Comparison of ENCODE assay signal across 17 cellular contexts in the genomic region with DNA sequence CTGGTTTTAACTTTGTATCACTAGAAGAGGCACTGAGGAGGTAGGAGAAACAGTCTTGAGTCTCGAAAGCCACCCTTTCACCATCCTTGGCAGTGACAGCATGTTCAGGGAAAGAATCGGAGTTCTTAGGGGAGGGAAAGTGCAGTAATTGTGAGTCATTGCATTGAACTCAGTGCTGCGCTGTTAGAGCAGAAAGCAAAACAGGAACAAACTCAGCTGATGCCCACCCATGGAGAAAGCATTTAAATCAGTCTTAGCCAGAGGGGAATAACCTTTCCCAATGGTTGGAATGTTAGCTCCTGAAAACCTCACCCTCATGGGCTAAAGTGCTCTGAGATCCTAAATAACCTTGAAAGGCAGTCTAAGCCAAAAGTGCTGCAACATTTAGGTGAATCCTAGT.
A peak's percentile ranks its signal among the peaks of the same experiment; 100 is the strongest.
DNase-seq lines count a peak whose midpoint lies in the region; ATAC-seq and TF ChIP-seq lines count a peak whose summit lies in the region.
"Had no signal": no experiment of that assay in that cellular context is flagged by ENCODE, and none has a peak within 500 bp of the region (broad histone marks: within the 10 kb centered on the region; RNA-seq: fewer than 3 reads in every experiment).

No MANE protein-coding gene starts in this region.

- H2AFZ ChIP-seq in PC-9 = peak overlapping the region; percentile 13; the same call in 1 of the 2 replicates

- H4K8ac ChIP-seq in mesendoderm (ENCODE audit: low read depth, low read length) = no peak overlapping the region

- no peak overlapping the region for H3K56ac ChIP-seq in mesendoderm (ENCODE audit: low read length)

- BruUV-seq in PC-9 (replicated peaks; lab: Mats Ljungman, UMichigan) = no TSS peak

- no peak overlapping the region for H2BK120ac ChIP-seq in mesendoderm (ENCODE audit: low read depth, low read length)

- no peak overlapping the region for H3K27ac Mint-ChIP-seq in endodermal cell
- no peak overlapping the region for H3K27ac Mint-ChIP-seq in activated T-helper 1 cell treated with anti-CD3 and anti-CD28 coated beads, Interleukin-12 subunit alpha, Interleukin-12 subunit beta, Interleukin-2, Interleukin-4 antibody, amounts not matched to agents 30 ng/mL and 10 ng/mL and 1 ng/mL, durations not matched to agents 14 hours and 24 hours and 36 hours
- H3K27ac Mint-ChIP-seq: CD4-positive, CD25-positive, alpha-beta regulatory T cell had no signal

- no peaks in the 10 kb centered on the region for H3K79me1 ChIP-seq in mesendoderm (ENCODE audit: low read length)

- CTCF ChIA-PET in PC-9 (lab: Charles Lee) = no interaction called here

- H3K27ac ChIP-seq in PC-9 (no peak overlapping the region), endodermal cell (ENCODE audit: low read depth, low read length) (no peak overlapping the region), mesendoderm (ENCODE audit: low read depth, low read length) (no peak overlapping the region)
- H3K27ac ChIP-seq: A549, SK-N-MC had no signal

- H3K4me1 ChIP-seq in PC-9 (replicated peaks; ENCODE audit: insufficient read depth) = no peaks in the 10 kb centered on the region
- H3K4me1 ChIP-seq in endodermal cell (ENCODE audit: control insufficient read depth, insufficient read depth, low read length) = peaks cover 2% of the 10 kb centered on the region
- H3K4me1 ChIP-seq in mesendoderm (ENCODE audit: control insufficient read depth, low read depth, low read length) = no peaks in the 10 kb centered on the region
- H3K4me1 ChIP-seq: A549 had no signal

- H3K4me1 Mint-ChIP-seq in endodermal cell = no peaks in the 10 kb centered on the region
- H3K4me1 Mint-ChIP-seq in activated T-helper 1 cell treated with anti-CD3 and anti-CD28 coated beads, Interleukin-12 subunit alpha, Interleukin-12 subunit beta, Interleukin-2, Interleukin-4 antibody, amounts not matched to agents 30 ng/mL and 10 ng/mL and 1 ng/mL, durations not matched to agents 14 hours and 24 hours and 36 hours (ENCODE audit: low read depth) = no peaks in the 10 kb centered on the region
- H3K4me1 Mint-ChIP-seq: CD4-positive, CD25-positive, alpha-beta regulatory T cell had no signal

- no peaks in the 10 kb centered on the region for H4K20me1 ChIP-seq in PC-9 (ENCODE audit: insufficient read depth)

- H3K27me3 Mint-ChIP-seq in endodermal cell (ENCODE audit: insufficient read depth) = no peaks in the 10 kb centered on the region
- H3K27me3 Mint-ChIP-seq in activated T-helper 1 cell treated with anti-CD3 and anti-CD28 coated beads, Interleukin-12 subunit alpha, Interleukin-12 subunit beta, Interleukin-2, Interleukin-4 antibody, amounts not matched to agents 30 ng/mL and 10 ng/mL and 1 ng/mL, durations not matched to agents 14 hours and 24 hours and 36 hours (ENCODE audit: insufficient read depth) = no peaks in the 10 kb centered on the region
- H3K27me3 Mint-ChIP-seq: CD4-positive, CD25-positive, alpha-beta regulatory T cell had no signal

- H3K79me2 ChIP-seq in PC-9 (ENCODE audit: low read depth) = no peaks in the 10 kb centered on the region
- no peaks in the 10 kb centered on the region for H3K79me2 ChIP-seq in mesendoderm (ENCODE audit: control insufficient read depth, insufficient read depth, low read length)

- no peaks in the 10 kb centered on the region for H3K36me3 ChIP-seq in PC-9 (ENCODE audit: low read depth)
- H3K36me3 ChIP-seq in endodermal cell (ENCODE audit: control insufficient read depth, insufficient read depth, low read length) = no peaks in the 10 kb centered on the region
- no peaks in the 10 kb centered on the region for H3K36me3 ChIP-seq in mesendoderm (ENCODE audit: control insufficient read depth, insufficient read depth, low read length)

- no peaks in the 10 kb centered on the region for H3K9me3 Mint-ChIP-seq in endodermal cell
- peaks cover 29% of the 10 kb centered on the region for H3K9me3 Mint-ChIP-seq in activated T-helper 1 cell treated with anti-CD3 and anti-CD28 coated beads, Interleukin-12 subunit alpha, Interleukin-12 subunit beta, Interleukin-2, Interleukin-4 antibody, amounts not matched to agents 30 ng/mL and 10 ng/mL and 1 ng/mL, durations not matched to agents 14 hours and 24 hours and 36 hours

- POLR2A ChIA-PET in PC-9 (lab: Charles Lee; ENCODE audit: unreplicated experiment) = no interaction called here

- no peak for ATAC-seq in HG03460 (IDR thresholded peaks at IDR 0.05; ENCODE audit: unreplicated experiment)
- ATAC-seq in HG03095 (IDR thresholded peaks at IDR 0.05; ENCODE audit: unreplicated experiment) = no peak
- ATAC-seq: A549, K562 had no signal

- no peak overlapping the region for H3K18ac ChIP-seq in mesendoderm (ENCODE audit: low read length)

- no peak overlapping the region for H3K4me3 Mint-ChIP-seq in endodermal cell
- no peak overlapping the region for H3K4me3 Mint-ChIP-seq in activated T-helper 1 cell treated with anti-CD3 and anti-CD28 coated beads, Interleukin-12 subunit alpha, Interleukin-12 subunit beta, Interleukin-2, Interleukin-4 antibody, amounts not matched to agents 30 ng/mL and 10 ng/mL and 1 ng/mL, durations not matched to agents 14 hours and 24 hours and 36 hours

- intact Hi-C loops in PC-9 (cut with micrococcal nuclease; ENCODE audit: unreplicated experiment) = no loop called here
- intact Hi-C loops in activated T-helper 1 cell treated with anti-CD3 and anti-CD28 coated beads, Interleukin-12 subunit alpha, Interleukin-12 subunit beta, Interleukin-2, Interleukin-4 antibody, amounts not matched to agents 30 ng/mL and 10 ng/mL and 1 ng/mL, durations not matched to agents 14 hours and 24 hours and 36 hours (cut with micrococcal nuclease) = no loop called here

- no peak overlapping the region for H2BK15ac ChIP-seq in mesendoderm (replicated peaks; ENCODE audit: low read depth)

- H3K23ac ChIP-seq in mesendoderm (ENCODE audit: low read length) = no peak overlapping the region

- H2AK5ac ChIP-seq in mesendoderm (ENCODE audit: low read length) = no peak overlapping the region

- H3K4me3 ChIP-seq in PC-9 (no peak overlapping the region), endodermal cell (ENCODE audit: low read length) (no peak overlapping the region), mesendoderm (ENCODE audit: low read length) (no peak overlapping the region)
- H3K4me3 ChIP-seq: A549, K562, SK-N-MC had no signal

- TF ChIP-seq CTCF in PC-9 (conservative IDR thresholded peaks at IDR 0.05) = no peak
- TF ChIP-seq CTCF in endodermal cell (conservative IDR thresholded peaks at IDR 0.05) = no peak

- H3K9ac ChIP-seq in endodermal cell (ENCODE audit: extremely low read depth, low read length, poor library complexity, severe bottlenecking) (no peak overlapping the region), mesendoderm (ENCODE audit: low read length) (no peak overlapping the region)

- H4K5ac ChIP-seq in mesendoderm (ENCODE audit: low read length) = no peak overlapping the region

- DNase-seq in ELR (ENCODE audit: low read depth) (peak; percentile 59), PC-9 (no peak), endodermal cell (peak; percentile 51), mesendoderm (peak; percentile 77), NCI-H2081 (lab: John Stamatoyannopoulos, UW) (no peak)
- no peak for DNase-seq in activated T-helper 1 cell treated with anti-CD3 and anti-CD28 coated beads, Interleukin-12 subunit alpha, Interleukin-12 subunit beta, Interleukin-2, Interleukin-4 antibody, amounts not matched to agents 30 ng/mL and 10 ng/mL and 1 ng/mL, durations not matched to agents 14 hours and 24 hours and 36 hours (ENCODE audit: low spot score)
- DNase-seq: CD4-positive, CD25-positive, alpha-beta regulatory T cell; DMS79 treated with DMSO at 0.1 percent for 48 hours; NCI-H1092 treated with DMSO at 0.1 percent for 48 hours; NCI-H1694; NCI-H69; NK-92 treated with Interleukin-12 subunit alpha and Interleukin-12 subunit beta, amount 100 ng/mL, for 24 hours had no signal

- 78 to 81% methylated on average over 3 of the region's 3 CpGs for WGBS in endodermal cell (ENCODE audit: insufficient coverage in 1 of 2, insufficient read length in 1 of 2), 2 experiments
- no CpG with 5 or more reads among the region's 3 CpGs for WGBS in mesendoderm (ENCODE audit: extremely low coverage, insufficient coverage, low lambda C conversion rate)

- H2BK5ac ChIP-seq in mesendoderm (ENCODE audit: low read length) = no peak overlapping the region

- no peak overlapping the region for H3K4ac ChIP-seq in mesendoderm (ENCODE audit: low read depth, low read length)

- no peaks in the 10 kb centered on the region for H3K36me3 Mint-ChIP-seq in endodermal cell (ENCODE audit: low read depth)
- no peaks in the 10 kb centered on the region for H3K36me3 Mint-ChIP-seq in activated T-helper 1 cell treated with anti-CD3 and anti-CD28 coated beads, Interleukin-12 subunit alpha, Interleukin-12 subunit beta, Interleukin-2, Interleukin-4 antibody, amounts not matched to agents 30 ng/mL and 10 ng/mL and 1 ng/mL, durations not matched to agents 14 hours and 24 hours and 36 hours (ENCODE audit: low read depth)
- H3K36me3 Mint-ChIP-seq: CD4-positive, CD25-positive, alpha-beta regulatory T cell had no signal

- H3K4me2 ChIP-seq in PC-9 (peak overlapping the region; percentile 24), mesendoderm (ENCODE audit: low read length) (no peak overlapping the region)
- H3K4me2 ChIP-seq: A549 had no signal

- H3F3A ChIP-seq in PC-9 (ENCODE audit: insufficient read depth, low read depth) = no peaks in the 10 kb centered on the region

- H3K9me2 ChIP-seq in PC-9 (ENCODE audit: insufficient read depth) = no peaks in the 10 kb centered on the region

- H3K27me3 ChIP-seq in PC-9 (ENCODE audit: insufficient read depth, low read depth) = no peaks in the 10 kb centered on the region
- no peaks in the 10 kb centered on the region for H3K27me3 ChIP-seq in endodermal cell (ENCODE audit: control insufficient read depth, insufficient read depth, low read length, poor library complexity, severe bottlenecking)
- no peaks in the 10 kb centered on the region for H3K27me3 ChIP-seq in mesendoderm (ENCODE audit: insufficient read depth, low read length, poor library complexity)

- H3K9me3 ChIP-seq in PC-9 (ENCODE audit: insufficient read depth, low read depth) = no peaks in the 10 kb centered on the region
- peaks cover 9% of the 10 kb centered on the region for H3K9me3 ChIP-seq in endodermal cell (ENCODE audit: control insufficient read depth, low read length)
- H3K9me3 ChIP-seq: A549 had no signal

Comparison
In these comparisons a context has a peak if more than half of its experiments do, and no peak if none do; other contexts are left out.
1. DNase-seq: peak in ELR (single experiment), endodermal cell (single experiment) and mesendoderm (single experiment); none in PC-9 (0 of 2), NCI-H2081 (0 of 2) and activated T-helper 1 cell treated with anti-CD3 and anti-CD28 coated beads, Interleukin-12 subunit alpha, Interleukin-12 subunit beta, Interleukin-2, Interleukin-4 antibody, amounts not matched to agents 30 ng/mL and 10 ng/mL and 1 ng/mL, durations not matched to agents 14 hours and 24 hours and 36 hours (single experiment).